ENCODE assay signal across 29 cellular contexts in the genomic region with DNA sequence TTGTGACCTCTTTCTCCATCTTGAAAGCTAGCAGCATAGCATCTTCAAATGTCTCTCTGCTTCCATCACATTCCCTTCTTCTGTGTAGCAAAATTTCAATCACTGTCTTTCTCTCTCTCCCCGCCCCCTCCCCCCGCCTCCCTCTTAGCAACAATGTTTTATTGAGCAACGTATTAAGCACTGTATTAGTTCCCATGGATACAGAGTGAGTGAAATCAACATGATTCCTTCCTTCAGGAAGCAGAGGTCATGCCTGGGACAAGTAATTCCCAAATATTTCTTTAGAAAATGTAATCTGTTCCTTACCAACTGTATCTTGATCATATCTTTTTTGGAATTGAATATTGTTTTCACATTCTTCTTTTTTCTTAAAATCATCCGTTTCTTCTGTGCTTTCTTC.
DNase-seq lines count a peak whose midpoint lies in the region; ATAC-seq and TF ChIP-seq lines count a peak whose summit lies in the region.
"Had no signal": no experiment of that assay in that cellular context is flagged by ENCODE, and none has a peak within 500 bp of the region (broad histone marks: within the 10 kb centered on the region; RNA-seq: fewer than 3 reads in every experiment).

No MANE protein-coding gene starts in this region.

- TF ChIP-seq CTCF in astrocyte of the spinal cord (IDR thresholded peaks at IDR 0.05; ENCODE audit: low read depth, low read length) (no peak), fibroblast of the aortic adventitia (IDR thresholded peaks at IDR 0.05; ENCODE audit: insufficient read depth, low read length) (no peak), endothelial cell (IDR thresholded peaks at IDR 0.05; ENCODE audit: unreplicated experiment) (no peak)

- no peaks in the 10 kb centered on the region for H3K27me3 Mint-ChIP-seq in endothelial cell (ENCODE audit: unreplicated experiment)
- peaks cover 11% of the 10 kb centered on the region for H3K27me3 Mint-ChIP-seq in activated naive CD4-positive, alpha-beta T cell treated with anti-CD3 and anti-CD28 coated beads for 36 hours (ENCODE audit: low read depth)
- H3K27me3 Mint-ChIP-seq in stimulated activated naive B cell treated with anti-CD40 and anti-IgM and Interleukin-4, amounts not matched to agents 10 μg/mL and 1 μg/mL and 100 μg/mL, for 72 hours: no peaks in the 10 kb centered on the region
- H3K27me3 Mint-ChIP-seq: activated naive CD8-positive, alpha-beta T cell; activated T-helper 17 cell treated with anti-CD3 and anti-CD28 coated beads, Interleukin-2, amount 50 U/mL, for 72 hours had no signal

- H3K9ac ChIP-seq in GM23248: no peak overlapping the region

- no peak overlapping the region for H3K4me2 ChIP-seq in GM23248 (ENCODE audit: unreplicated experiment)

- no peaks in the 10 kb centered on the region for H3K4me1 Mint-ChIP-seq in endothelial cell (ENCODE audit: unreplicated experiment)
- no peaks in the 10 kb centered on the region for H3K4me1 Mint-ChIP-seq in activated naive CD4-positive, alpha-beta T cell treated with anti-CD3 and anti-CD28 coated beads for 36 hours (ENCODE audit: low read depth)
- no peaks in the 10 kb centered on the region for H3K4me1 Mint-ChIP-seq in stimulated activated naive B cell treated with anti-CD40 and anti-IgM and Interleukin-4, amounts not matched to agents 10 μg/mL and 1 μg/mL and 100 μg/mL, for 72 hours
- H3K4me1 Mint-ChIP-seq: activated T-helper 17 cell treated with anti-CD3 and anti-CD28 coated beads, Interleukin-2, amount 50 U/mL, for 72 hours; endodermal cell; naive B cell had no signal

- H3K79me2 ChIP-seq in GM23248 (ENCODE audit: insufficient read depth): no peaks in the 10 kb centered on the region

- no peaks in the 10 kb centered on the region for H3K4me1 ChIP-seq in GM23248 (ENCODE audit: insufficient read depth)
- H3K4me1 ChIP-seq: colonic mucosa, gastrocnemius medialis, stomach, transverse colon had no signal

- H3K36me3 Mint-ChIP-seq in endothelial cell (ENCODE audit: low read depth, unreplicated experiment): no peaks in the 10 kb centered on the region
- no peaks in the 10 kb centered on the region for H3K36me3 Mint-ChIP-seq in activated naive CD4-positive, alpha-beta T cell treated with anti-CD3 and anti-CD28 coated beads for 36 hours (ENCODE audit: low read depth)
- H3K36me3 Mint-ChIP-seq in stimulated activated naive B cell treated with anti-CD40 and anti-IgM and Interleukin-4, amounts not matched to agents 10 μg/mL and 1 μg/mL and 100 μg/mL, for 72 hours: no peaks in the 10 kb centered on the region
- H3K36me3 Mint-ChIP-seq: activated naive CD8-positive, alpha-beta T cell; naive B cell had no signal

- CTCF ChIA-PET in activated naive CD4-positive, alpha-beta T cell treated with anti-CD3 and anti-CD28 coated beads for 36 hours (lab: Charles Lee): no interaction called here

- no peaks in the 10 kb centered on the region for H3F3A ChIP-seq in GM23248 (ENCODE audit: insufficient read depth)

- no peaks in the 10 kb centered on the region for H3K36me3 ChIP-seq in GM23248 (ENCODE audit: low read depth)
- H3K36me3 ChIP-seq: colonic mucosa, gastrocnemius medialis, stomach, transverse colon, WERI-Rb-1 had no signal

- H3K4me3 Mint-ChIP-seq in endothelial cell (ENCODE audit: unreplicated experiment): no peak overlapping the region
- H3K4me3 Mint-ChIP-seq in activated naive CD4-positive, alpha-beta T cell treated with anti-CD3 and anti-CD28 coated beads for 36 hours: no peak overlapping the region
- no peak overlapping the region for H3K4me3 Mint-ChIP-seq in stimulated activated naive B cell treated with anti-CD40 and anti-IgM and Interleukin-4, amounts not matched to agents 10 μg/mL and 1 μg/mL and 100 μg/mL, for 72 hours
- H3K4me3 Mint-ChIP-seq: activated naive CD8-positive, alpha-beta T cell; activated T-helper 17 cell treated with anti-CD3 and anti-CD28 coated beads, Interleukin-2, amount 50 U/mL, for 72 hours; endodermal cell; naive B cell had no signal

- in situ Hi-C loops in GM23248 (cut with MboI) (no loop called here), astrocyte of the spinal cord (cut with HindIII; ENCODE audit: low sequenced_read_pairs) (no loop called here)

- no peaks in the 10 kb centered on the region for H3K27me3 ChIP-seq in GM23248 (replicated peaks; ENCODE audit: insufficient read depth)
- H3K27me3 ChIP-seq: colonic mucosa, gastrocnemius medialis, stomach, transverse colon had no signal

- intact Hi-C loops in activated naive CD4-positive, alpha-beta T cell treated with anti-CD3 and anti-CD28 coated beads for 36 hours (cut with micrococcal nuclease): no loop called here

- H3K9me2 ChIP-seq in GM23248 (ENCODE audit: insufficient read depth): no peaks in the 10 kb centered on the region

- H3K9me3 ChIP-seq in GM23248 (ENCODE audit: low read depth): no peaks in the 10 kb centered on the region
- H3K9me3 ChIP-seq: colonic mucosa, gastrocnemius medialis, transverse colon had no signal

- ATAC-seq in stimulated activated naive B cell treated with anti-CD40 and anti-IgM and Interleukin-4, amounts not matched to agents 10 μg/mL and 1 μg/mL and 100 μg/mL, for 72 hours (replicated peaks): no peak
- ATAC-seq: activated T-helper 17 cell treated with anti-CD3 and anti-CD28 coated beads, Interleukin-2, amount 50 U/mL, for 72 hours; gastrocnemius medialis; right cardiac atrium had no signal

- H3K27ac ChIP-seq in GM23248: no peak overlapping the region
- H3K27ac ChIP-seq: colonic mucosa, gastrocnemius medialis, RWPE1, SK-N-MC, stomach, transverse colon, WERI-Rb-1 had no signal

- no peaks in the 10 kb centered on the region for H4K20me1 ChIP-seq in GM23248 (ENCODE audit: insufficient read depth)

- WGBS in GM23248 (ENCODE audit: low coverage in 1 of 2, low lambda C conversion rate in 2 of 2, missing lambda C conversion rate in 2 of 2), 2 experiments: 21 to 41% methylated on average over 3 to 4 of the region's 4 CpGs

- no peak overlapping the region for H3K27ac Mint-ChIP-seq in endothelial cell (ENCODE audit: unreplicated experiment)
- H3K27ac Mint-ChIP-seq in activated naive CD4-positive, alpha-beta T cell treated with anti-CD3 and anti-CD28 coated beads for 36 hours: no peak overlapping the region
- H3K27ac Mint-ChIP-seq in stimulated activated naive B cell treated with anti-CD40 and anti-IgM and Interleukin-4, amounts not matched to agents 10 μg/mL and 1 μg/mL and 100 μg/mL, for 72 hours: no peak overlapping the region
- H3K27ac Mint-ChIP-seq: activated naive CD8-positive, alpha-beta T cell; activated T-helper 17 cell treated with anti-CD3 and anti-CD28 coated beads, Interleukin-2, amount 50 U/mL, for 72 hours; endodermal cell; naive B cell had no signal

- H3K4me3 ChIP-seq in GM23248 (no peak overlapping the region), astrocyte of the spinal cord (ENCODE audit: low read depth, low read length) (no peak overlapping the region), fibroblast of the aortic adventitia (ENCODE audit: low read depth, low read length) (no peak overlapping the region)
- H3K4me3 ChIP-seq: colonic mucosa, gastrocnemius medialis, SK-N-MC, stomach, transverse colon had no signal

- peak overlapping the region; percentile 49 for H2AFZ ChIP-seq in GM23248

- DNase-seq in GM23248: peak; percentile 47
- DNase-seq in astrocyte of the spinal cord (ENCODE audit: low read depth, low spot score): peak; percentile 24
- DNase-seq in fibroblast of the aortic adventitia (ENCODE audit: low read depth): peak; percentile 48
- peak; percentile 52 for DNase-seq in pulmonary artery endothelial cell (ENCODE audit: low read depth, low spot score)
- DNase-seq in endothelial cell (ENCODE audit: low spot score): no peak
- no peak for DNase-seq in stimulated activated CD4-positive, alpha-beta T cell treated with anti-CD3 and anti-CD28 coated beads, Interleukin-4, amount 100 ng/mL, for 24 hours
- DNase-seq in activated naive CD4-positive, alpha-beta T cell treated with anti-CD3 and anti-CD28 coated beads for 36 hours: no peak
- no peak for DNase-seq in stimulated activated naive B cell treated with anti-CD40 and anti-IgM and Interleukin-4, amounts not matched to agents 10 μg/mL and 1 μg/mL and 100 μg/mL, for 72 hours
- DNase-seq: activated CD4-positive, alpha-beta T cell treated with anti-CD3 and anti-CD28 coated beads, Interleukin-2, amount 50 U/mL, for 1 hour; colonic mucosa; DND-41; endodermal cell; gastrocnemius medialis; H7; islet precursor cell; mammary epithelial cell; MM.1S; naive B cell; NCI-H1417 treated with DMSO at 0.1 percent for 48 hours; NCI-H524; occipital lobe; stomach; transverse colon; WERI-Rb-1 had no signal

- H3K9me3 Mint-ChIP-seq in endothelial cell (ENCODE audit: unreplicated experiment): no peaks in the 10 kb centered on the region
- peaks cover 3% of the 10 kb centered on the region for H3K9me3 Mint-ChIP-seq in activated naive CD4-positive, alpha-beta T cell treated with anti-CD3 and anti-CD28 coated beads for 36 hours
- H3K9me3 Mint-ChIP-seq in stimulated activated naive B cell treated with anti-CD40 and anti-IgM and Interleukin-4, amounts not matched to agents 10 μg/mL and 1 μg/mL and 100 μg/mL, for 72 hours: peaks cover 2 to 3% of the 10 kb centered on the region in 2 donors
- H3K9me3 Mint-ChIP-seq: activated T-helper 17 cell treated with anti-CD3 and anti-CD28 coated beads, Interleukin-2, amount 50 U/mL, for 72 hours had no signal

Comparison
In these comparisons a context has a peak if more than half of its experiments do, and no peak if none do; other contexts are left out.
1. DNase-seq: peak in GM23248 (single experiment), astrocyte of the spinal cord (single experiment), fibroblast of the aortic adventitia (single experiment) and pulmonary artery endothelial cell (single experiment); none in endothelial cell (single experiment), stimulated activated CD4-positive, alpha-beta T cell treated with anti-CD3 and anti-CD28 coated beads, Interleukin-4, amount 100 ng/mL, for 24 hours (single experiment), activated naive CD4-positive, alpha-beta T cell treated with anti-CD3 and anti-CD28 coated beads for 36 hours (single experiment) and stimulated activated naive B cell treated with anti-CD40 and anti-IgM and Interleukin-4, amounts not matched to agents 10 μg/mL and 1 μg/mL and 100 μg/mL, for 72 hours (single experiment).